Comparison of ENCODE assay signal across 8 cellular contexts in the genomic region with DNA sequence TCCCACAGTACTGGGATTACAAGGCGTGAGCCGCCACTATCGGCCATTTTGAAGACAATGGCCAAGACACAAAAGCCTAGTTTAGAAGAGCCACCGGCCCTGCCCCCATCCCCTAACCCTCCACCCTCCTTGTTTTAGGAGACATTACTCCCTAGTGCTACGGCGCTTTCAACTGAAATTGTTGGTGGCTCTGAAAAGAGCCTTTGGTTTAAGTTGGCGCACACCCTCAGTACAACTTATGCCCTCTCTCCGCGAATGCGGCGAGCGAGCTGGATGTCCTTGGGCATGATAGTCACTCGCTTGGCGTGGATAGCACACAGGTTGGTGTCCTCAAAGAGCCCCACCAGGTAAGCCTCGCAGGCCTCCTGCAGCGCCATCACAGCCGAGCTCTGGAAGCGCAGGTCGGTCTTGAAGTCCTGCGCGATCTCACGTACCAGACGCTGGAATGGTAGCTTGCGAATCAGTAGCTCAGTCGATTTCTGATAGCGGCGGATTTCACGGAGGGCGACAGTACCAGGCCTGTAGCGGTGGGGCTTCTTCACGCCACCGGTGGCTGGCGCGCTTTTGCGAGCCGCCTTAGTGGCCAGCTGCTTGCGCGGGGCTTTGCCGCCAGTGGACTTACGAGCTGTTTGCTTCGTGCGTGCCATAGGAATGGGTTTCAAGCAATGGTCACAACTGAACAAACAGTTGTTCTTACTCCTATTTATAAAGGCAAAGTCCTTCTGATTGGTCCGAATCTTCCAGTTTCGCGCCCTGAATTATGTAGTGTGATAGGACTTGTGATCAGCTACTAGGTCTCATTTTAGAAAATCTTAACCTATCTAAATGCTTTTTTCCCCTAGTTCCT.
A peak's percentile ranks its signal among the peaks of the same experiment; 100 is the strongest.
DNase-seq lines count a peak whose midpoint lies in the region; TF ChIP-seq lines count a peak whose summit lies in the region.

No MANE protein-coding gene starts in this region.

- H3K4me1 ChIP-seq in ascending aorta (peaks cover 0 to 10% of the 10 kb centered on the region in 2 donors), iPS DF 6.9 (ENCODE audit: control insufficient read depth, insufficient read depth, low read length) (no peaks in the 10 kb centered on the region; the same call in 1 of the 2 replicates), skeletal muscle tissue (ENCODE audit: control insufficient read depth in 3 of 3, insufficient read depth in 3 of 3, low read length in 3 of 3) (peaks cover 8 to 17% (median 11%) of the 10 kb centered on the region in 3 donors)

- WGBS in iPS DF 6.9 (ENCODE audit: insufficient coverage, insufficient read length), result no CpG with 5 or more reads among the region's 45 CpGs

- DNase-seq in ELR (ENCODE audit: low read depth) (peak; percentile 92), H4 (ENCODE audit: low spot score) (peak; percentile 88), NCI-H1092 (lab: John Stamatoyannopoulos, UW) (peak; percentile 76), T-helper 1 cell (peak; percentile 52 to 94 (median 66)), ascending aorta (ENCODE audit: low spot score in 2 of 2) (peak in 1 of 2 donors; percentile 72), iPS DF 6.9 (ENCODE audit: low read depth, low spot score) (no peak), AG20443 (ENCODE audit: low spot score) (no peak)

- no peak for TF ChIP-seq CTCF in ascending aorta (IDR thresholded peaks at IDR 0.05)

- H3K27ac ChIP-seq in ascending aorta (peak overlapping the region; percentile 13 to 54), iPS DF 6.9 (ENCODE audit: low read length) (peak overlapping the region; percentile 56), skeletal muscle tissue (ENCODE audit: low read depth, low read length) (peak overlapping the region; percentile 39)

- H3K9me3 ChIP-seq in ascending aorta, result no peaks in the 10 kb centered on the region
- H3K9me3 ChIP-seq in iPS DF 6.9 (ENCODE audit: control insufficient read depth, insufficient read depth, low read length), result no peaks in the 10 kb centered on the region
- peaks cover 0 to 4% (median 2%) of the 10 kb centered on the region in 3 donors for H3K9me3 ChIP-seq in skeletal muscle tissue (ENCODE audit: control insufficient read depth in 3 of 3, low read length in 3 of 3)

- intact Hi-C loops in ascending aorta (cut with DNase I), result loop anchor here (2.0 kb wide), 1 partner anchor 21 kb away; a partner anchor contains a TSS

- H3K36me3 ChIP-seq in ascending aorta (no peaks in the 10 kb centered on the region), iPS DF 6.9 (ENCODE audit: control insufficient read depth, insufficient read depth, low read length) (no peaks in the 10 kb centered on the region), skeletal muscle tissue (ENCODE audit: control insufficient read depth in 3 of 3, insufficient read depth in 3 of 3, low read length in 3 of 3) (no peaks in the 10 kb centered on the region)

- peaks cover 5% of the 10 kb centered on the region for H3K27me3 ChIP-seq in ascending aorta
- H3K27me3 ChIP-seq in iPS DF 6.9 (ENCODE audit: control insufficient read depth, insufficient read depth, low read length), result no peaks in the 10 kb centered on the region
- H3K27me3 ChIP-seq in skeletal muscle tissue (ENCODE audit: control insufficient read depth in 3 of 3, insufficient read depth in 3 of 3, low read length in 3 of 3), result peaks cover 60 to 70% (median 64%) of the 10 kb centered on the region in 3 donors

- H3K4me3 ChIP-seq in ascending aorta (peak overlapping the region; percentile 57 to 74), iPS DF 6.9 (ENCODE audit: low read length) (peak overlapping the region; percentile 91), skeletal muscle tissue (ENCODE audit: low read length in 3 of 3) (peak overlapping the region; percentile 68 to 74 (median 70))

- H3K9ac ChIP-seq in skeletal muscle tissue (ENCODE audit: low read depth in 1 of 3, low read length in 3 of 3), result peak overlapping the region in 2 of 3 donors; percentile 34 to 42

Comparison
In these comparisons a context has a peak if more than half of its experiments do, and no peak if none do; other contexts are left out.
1. DNase-seq: peak in ELR (single experiment), H4 (single experiment), NCI-H1092 (single experiment) and T-helper 1 cell (5 of 5); none in iPS DF 6.9 (single experiment) and AG20443 (single experiment).
2. Peak in every context shown above with its lines, with median percentiles within 50 percentile points of each other: H3K27ac ChIP-seq and H3K4me3 ChIP-seq.